1 cellular context compared by ENCODE assay signal in the genomic region with DNA sequence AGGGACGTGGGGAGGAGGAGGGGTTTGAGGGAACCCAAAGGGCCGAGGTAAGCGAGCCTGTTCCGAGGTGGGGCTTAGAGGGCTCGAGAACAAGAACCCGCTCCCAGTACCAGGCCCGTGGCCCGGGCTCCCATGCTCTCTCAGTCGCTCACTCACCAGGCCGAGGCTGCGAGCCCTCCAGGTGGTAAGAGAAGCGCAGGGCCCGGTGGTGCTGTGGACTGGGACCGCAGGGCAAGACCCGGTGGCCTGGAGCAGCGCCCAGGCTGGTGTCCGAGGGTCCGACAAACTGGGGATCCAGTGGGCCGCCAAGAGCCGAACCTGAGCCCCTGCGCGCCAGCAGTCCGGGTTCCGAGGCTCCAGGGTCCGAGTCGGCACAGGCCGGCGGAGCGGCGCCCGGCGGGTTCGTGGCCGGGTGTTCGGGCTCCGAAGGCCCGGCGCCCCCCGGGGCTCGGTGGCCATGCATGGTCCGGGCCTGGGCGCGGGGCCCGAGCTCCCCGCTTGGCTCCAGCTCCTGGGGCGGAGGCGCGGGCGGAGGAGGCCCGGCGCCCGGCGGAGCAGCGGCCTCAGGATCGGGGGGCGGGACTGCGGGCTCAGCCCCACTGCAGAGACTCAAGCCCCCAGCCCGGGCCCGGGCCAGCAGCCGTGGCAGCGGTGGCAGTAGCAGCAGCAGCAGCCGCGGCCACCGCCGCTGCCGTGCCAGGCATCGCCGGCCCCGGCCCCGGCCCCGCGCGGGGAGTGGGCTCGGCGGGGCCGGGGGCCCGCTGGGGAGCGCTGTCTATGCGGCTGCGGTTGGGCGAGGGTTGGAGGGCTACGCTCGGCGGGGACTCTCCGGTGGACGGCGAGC.
TF ChIP-seq lines count a peak whose summit lies in the region.

No MANE protein-coding gene starts in this region.

TF ChIP-seq in SK-N-SH, 30 proteins besides CTCF, POLR2A, EP300 and RAD21 (continued from another document):
- TF ChIP-seq, protein P1, sequence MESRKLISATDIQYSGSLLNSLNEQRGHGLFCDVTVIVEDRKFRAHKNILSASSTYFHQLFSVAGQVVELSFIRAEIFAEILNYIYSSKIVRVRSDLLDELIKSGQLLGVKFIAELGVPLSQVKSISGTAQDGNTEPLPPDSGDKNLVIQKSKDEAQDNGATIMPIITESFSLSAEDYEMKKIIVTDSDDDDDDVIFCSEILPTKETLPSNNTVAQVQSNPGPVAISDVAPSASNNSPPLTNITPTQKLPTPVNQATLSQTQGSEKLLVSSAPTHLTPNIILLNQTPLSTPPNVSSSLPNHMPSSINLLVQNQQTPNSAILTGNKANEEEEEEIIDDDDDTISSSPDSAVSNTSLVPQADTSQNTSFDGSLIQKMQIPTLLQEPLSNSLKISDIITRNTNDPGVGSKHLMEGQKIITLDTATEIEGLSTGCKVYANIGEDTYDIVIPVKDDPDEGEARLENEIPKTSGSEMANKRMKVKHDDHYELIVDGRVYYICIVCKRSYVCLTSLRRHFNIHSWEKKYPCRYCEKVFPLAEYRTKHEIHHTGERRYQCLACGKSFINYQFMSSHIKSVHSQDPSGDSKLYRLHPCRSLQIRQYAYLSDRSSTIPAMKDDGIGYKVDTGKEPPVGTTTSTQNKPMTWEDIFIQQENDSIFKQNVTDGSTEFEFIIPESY (IDR thresholded peaks at IDR 0.05; ENCODE audit: borderline replicate concordance, low read depth): no peak
- TF ChIP-seq EZH2phosphoT487 (IDR thresholded peaks at IDR 0.05; ENCODE audit: borderline replicate concordance, low read depth) (no peak), RFX5 (IDR thresholded peaks at IDR 0.05; ENCODE audit: low read length) (no peak), RCOR1 (IDR thresholded peaks at IDR 0.05; ENCODE audit: low read length) (no peak), GATA2 (CRISPR knock-in tag; IDR thresholded peaks at IDR 0.05) (no peak), CHD2 (IDR thresholded peaks at IDR 0.05; ENCODE audit: low read length, partially characterized antibody) (no peak), FOXM1 (IDR thresholded peaks at IDR 0.05; ENCODE audit: low read depth) (no peak), POLR2AphosphoS5 (IDR thresholded peaks at IDR 0.05; ENCODE audit: low read depth, low read length) (no peak), SIN3A (IDR thresholded peaks at IDR 0.05; ENCODE audit: borderline replicate concordance, low read depth, low read length) (no peak)
- TF ChIP-seq, protein P2, sequence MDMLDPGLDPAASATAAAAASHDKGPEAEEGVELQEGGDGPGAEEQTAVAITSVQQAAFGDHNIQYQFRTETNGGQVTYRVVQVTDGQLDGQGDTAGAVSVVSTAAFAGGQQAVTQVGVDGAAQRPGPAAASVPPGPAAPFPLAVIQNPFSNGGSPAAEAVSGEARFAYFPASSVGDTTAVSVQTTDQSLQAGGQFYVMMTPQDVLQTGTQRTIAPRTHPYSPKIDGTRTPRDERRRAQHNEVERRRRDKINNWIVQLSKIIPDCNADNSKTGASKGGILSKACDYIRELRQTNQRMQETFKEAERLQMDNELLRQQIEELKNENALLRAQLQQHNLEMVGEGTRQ (IDR thresholded peaks at IDR 0.05; ENCODE audit: borderline replicate concordance, low read depth, low read length): no peak
